ENCODE assay signal across 19 cellular contexts in genomic region chr6:7959453-7959852, GRCh38.
"Had no signal": no experiment of that assay in that cellular context is flagged by ENCODE, and none has a peak within 500 bp of the region (broad histone marks: within the 10 kb centered on the region; RNA-seq: fewer than 3 reads in every experiment).

No MANE protein-coding gene starts in this region.

- H2AFZ ChIP-seq: neural progenitor cell, parathyroid adenoma had no signal

- H3K9ac ChIP-seq: neural progenitor cell, parathyroid adenoma had no signal

- H3K36me3 ChIP-seq: colonic mucosa, lower lobe of right lung, neural progenitor cell, tibial artery had no signal

- H3K79me2 ChIP-seq: parathyroid adenoma had no signal

- H3K27me3 ChIP-seq: colonic mucosa, neural progenitor cell, testis, tibial artery had no signal

- ATAC-seq: left ventricle myocardium superior; lower lobe of right lung; naive thymus-derived CD4-positive, alpha-beta T cell; sciatic nerve; stimulated activated memory B cell treated with anti-CD40 and anti-IgM and Interleukin-4, amounts not matched to agents 10 μg/mL and 1 μg/mL and 100 μg/mL, for 72 hours; stimulated activated naive CD8-positive, alpha-beta T cell treated with anti-CD3 and anti-CD28 coated beads, Interleukin-15, Interleukin-2, amounts not matched to agents 100 U/mL and 50 U/mL, for 24 hours had no signal

- DNase-seq: colonic mucosa; effector memory CD4-positive, alpha-beta T cell; erythroblast; hypothalamus; immature natural killer cell; islet precursor cell; kidney glomerular epithelial cell; left ventricle myocardium superior; lower lobe of right lung; naive thymus-derived CD4-positive, alpha-beta T cell; stimulated activated CD4-positive, alpha-beta T cell treated with anti-CD3 and anti-CD28 coated beads, Interleukin-4, amount 100 ng/mL, for 4 hours; stimulated activated naive CD8-positive, alpha-beta T cell treated with anti-CD3 and anti-CD28 coated beads, Interleukin-15, Interleukin-2, amounts not matched to agents 100 U/mL and 50 U/mL, for 24 hours; substantia nigra; testis; tibial artery had no signal

- H3K27ac ChIP-seq: colonic mucosa, lower lobe of right lung, neural progenitor cell, parathyroid adenoma, testis, tibial artery had no signal

- H3K4me2 ChIP-seq: neural progenitor cell had no signal

- H3K4me1 ChIP-seq: colonic mucosa, lower lobe of right lung, neural progenitor cell, parathyroid adenoma, testis, tibial artery had no signal

- H3K4me3 ChIP-seq: colonic mucosa, lower lobe of right lung, neural progenitor cell, testis, tibial artery had no signal

- H3K9me3 ChIP-seq: colonic mucosa, lower lobe of right lung, testis, tibial artery had no signal
